23 cellular contexts compared by ENCODE assay signal in genomic region chr14:54749727-54750126, GRCh38.
"Had no signal": no experiment of that assay in that cellular context is flagged by ENCODE, and none has a peak within 500 bp of the region (broad histone marks: within the 10 kb centered on the region; RNA-seq: fewer than 3 reads in every experiment).

No MANE protein-coding gene starts in this region.

- H3K27ac ChIP-seq: dorsolateral prefrontal cortex, epithelial cell of prostate, hepatocyte, left lung, lower lobe of right lung, ovary, skin epidermis, spleen, upper lobe of right lung, uterus had no signal

- ATAC-seq: esophagus mucosa; gastrocnemius medialis; left lung; lower lobe of right lung; natural killer cell; stimulated activated memory B cell treated with anti-CD40 and anti-IgM and Interleukin-4, amounts not matched to agents 10 μg/mL and 1 μg/mL and 100 μg/mL, for 72 hours; stimulated activated naive CD8-positive, alpha-beta T cell treated with anti-CD3 and anti-CD28 coated beads, Interleukin-15, Interleukin-2, amounts not matched to agents 100 U/mL and 50 U/mL, for 24 hours; upper lobe of right lung had no signal

- H3K36me3 ChIP-seq: ovary, thoracic aorta, uterus had no signal

- DNase-seq: cerebellar nuclear complex; dorsolateral prefrontal cortex; effector CD4-positive, alpha-beta T cell; foreskin fibroblast; gastrocnemius medialis; kidney; left lung; lower lobe of right lung; natural killer cell; occipital lobe; ovary; spleen; stimulated activated CD4-positive, alpha-beta T cell treated with anti-CD3 and anti-CD28 coated beads, Interleukin-4, amount 100 ng/mL, for 4 hours; stimulated activated naive CD8-positive, alpha-beta T cell treated with anti-CD3 and anti-CD28 coated beads, Interleukin-15, Interleukin-2, amounts not matched to agents 100 U/mL and 50 U/mL, for 24 hours; upper lobe of right lung; uterus had no signal

- H3K4me1 ChIP-seq: left lung, lower lobe of right lung, spleen, uterus had no signal

- H3K9me3 ChIP-seq: gastrocnemius medialis, left lung, lower lobe of right lung, ovary, spleen, thoracic aorta, tibial nerve, upper lobe of right lung, uterus had no signal

- H3K4me3 ChIP-seq: dorsolateral prefrontal cortex, gastrocnemius medialis, hepatocyte, left lung, lower lobe of right lung, ovary, skin epidermis, spleen, thoracic aorta, tibial nerve, upper lobe of right lung, uterus had no signal

- H3K27me3 ChIP-seq: dorsolateral prefrontal cortex, gastrocnemius medialis, hepatocyte, left lung, ovary, spleen, tibial nerve, upper lobe of right lung, uterus had no signal
